ENCODE assay signal across 8 cellular contexts in genomic region chr5:141968914-141969608, GRCh38. TPM values are rescaled to one million over a fixed set of nuclear protein-coding genes. Genes with fewer than 3 reads are reported as not detected.
DNase-seq lines count a peak whose midpoint lies in the region; ATAC-seq and TF ChIP-seq lines count a peak whose summit lies in the region.

A gene with protein sequence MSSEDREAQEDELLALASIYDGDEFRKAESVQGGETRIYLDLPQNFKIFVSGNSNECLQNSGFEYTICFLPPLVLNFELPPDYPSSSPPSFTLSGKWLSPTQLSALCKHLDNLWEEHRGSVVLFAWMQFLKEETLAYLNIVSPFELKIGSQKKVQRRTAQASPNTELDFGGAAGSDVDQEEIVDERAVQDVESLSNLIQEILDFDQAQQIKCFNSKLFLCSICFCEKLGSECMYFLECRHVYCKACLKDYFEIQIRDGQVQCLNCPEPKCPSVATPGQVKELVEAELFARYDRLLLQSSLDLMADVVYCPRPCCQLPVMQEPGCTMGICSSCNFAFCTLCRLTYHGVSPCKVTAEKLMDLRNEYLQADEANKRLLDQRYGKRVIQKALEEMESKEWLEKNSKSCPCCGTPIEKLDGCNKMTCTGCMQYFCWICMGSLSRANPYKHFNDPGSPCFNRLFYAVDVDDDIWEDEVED (plus strand): TSS chr5:141969105. CDS start chr5:141973589, 4,484 bp downstream.

- H3K4me1 ChIP-seq in CD8-positive, alpha-beta T cell (ENCODE audit: insufficient read depth, low read length), result peaks cover 18% of the 10 kb centered on the region
- H3K4me1 ChIP-seq in ectodermal cell (ENCODE audit: control insufficient read depth, insufficient read depth, low read length), result peaks cover 3% of the 10 kb centered on the region

- TF ChIP-seq CTCF in CD8-positive, alpha-beta T cell (IDR thresholded peaks at IDR 0.05), result peak; percentile 98
- peak; percentile 99 for TF ChIP-seq CTCF in activated CD8-positive, alpha-beta T cell treated with anti-CD3 and anti-CD28 coated beads for 36 hours (IDR thresholded peaks at IDR 0.05)

- H3K4me3 ChIP-seq in CD8-positive, alpha-beta T cell (ENCODE audit: low read depth, low read length), result peak within 1 kb of the TSS; percentile 77
- H3K4me3 ChIP-seq in ectodermal cell (ENCODE audit: insufficient read depth, low read depth, low read length), result peak within 1 kb of the TSS; percentile 84

- peaks cover under 1% of the 10 kb centered on the region for H3K36me3 ChIP-seq in CD8-positive, alpha-beta T cell (ENCODE audit: insufficient read depth, low read length)
- peaks cover 7% of the 10 kb centered on the region for H3K36me3 ChIP-seq in ectodermal cell (ENCODE audit: control insufficient read depth, insufficient read depth, low read length)

- no peaks in the 10 kb centered on the region for H3K9me3 Mint-ChIP-seq in CD8-positive, alpha-beta T cell
- H3K9me3 Mint-ChIP-seq in activated CD8-positive, alpha-beta T cell treated with anti-CD3 and anti-CD28 coated beads for 36 hours, result no peaks in the 10 kb centered on the region

- H3K27me3 Mint-ChIP-seq in CD8-positive, alpha-beta T cell (ENCODE audit: low read depth), result no peaks in the 10 kb centered on the region
- H3K27me3 Mint-ChIP-seq in activated CD8-positive, alpha-beta T cell treated with anti-CD3 and anti-CD28 coated beads for 36 hours, result no peaks in the 10 kb centered on the region

- H3K36me3 Mint-ChIP-seq in CD8-positive, alpha-beta T cell, result peaks cover 17% of the 10 kb centered on the region
- H3K36me3 Mint-ChIP-seq in activated CD8-positive, alpha-beta T cell treated with anti-CD3 and anti-CD28 coated beads for 36 hours (ENCODE audit: low read depth), result peaks cover 12% of the 10 kb centered on the region

- peaks cover 27% of the 10 kb centered on the region for H3K4me1 Mint-ChIP-seq in CD8-positive, alpha-beta T cell (ENCODE audit: low read depth)
- H3K4me1 Mint-ChIP-seq in activated CD8-positive, alpha-beta T cell treated with anti-CD3 and anti-CD28 coated beads for 36 hours (ENCODE audit: low read depth), result peaks cover 33% of the 10 kb centered on the region

- CTCF ChIA-PET in CD8-positive, alpha-beta T cell (lab: Charles Lee), result interaction anchor here (0.6 to 5.2 kb wide), 31 partner anchors 9 to 1060 kb away, joined by 3 to 60 read pairs (median 4); partner anchors contain the start of genes DELE1, HDAC3 and RELL2
- CTCF ChIA-PET in activated CD8-positive, alpha-beta T cell treated with anti-CD3 and anti-CD28 coated beads for 36 hours (lab: Charles Lee), result interaction anchor here (0.7 to 6.4 kb wide), 46 partner anchors 10 to 405 kb away, joined by 3 to 126 read pairs (median 4); partner anchors contain the start of genes DELE1, DIAPH1, FCHSD1 and GNPDA1

- peak; percentile 94 for ATAC-seq in CD8-positive, alpha-beta T cell
- ATAC-seq in GM19395 (IDR thresholded peaks at IDR 0.05; ENCODE audit: unreplicated experiment), result peak; percentile 90
- ATAC-seq in HG03565 (IDR thresholded peaks at IDR 0.05; ENCODE audit: unreplicated experiment), result peak; percentile 88
- ATAC-seq in activated CD8-positive, alpha-beta T cell treated with anti-CD3 and anti-CD28 coated beads for 36 hours, result peak; percentile 96

- intact Hi-C loops in CD8-positive, alpha-beta T cell (cut with DNase I, micrococcal nuclease), result loop anchor here in 1 of 2 experiments (1.0 to 2.0 kb wide), 8 partner anchors 9 to 351 kb away; partner anchors contain the start of genes DIAPH1, FCHSD1, GNPDA1 and NDFIP1
- intact Hi-C loops in activated CD8-positive, alpha-beta T cell treated with anti-CD3 and anti-CD28 coated beads for 36 hours (cut with micrococcal nuclease), result no loop called here

- 1% methylated on average over 63 of the region's 63 CpGs for WGBS in ectodermal cell, 2 experiments

- peak within 1 kb of the TSS; percentile 99 for H3K27ac Mint-ChIP-seq in CD8-positive, alpha-beta T cell
- H3K27ac Mint-ChIP-seq in activated CD8-positive, alpha-beta T cell treated with anti-CD3 and anti-CD28 coated beads for 36 hours, result peak within 1 kb of the TSS; percentile 97

- no peaks in the 10 kb centered on the region for H3K9me3 ChIP-seq in CD8-positive, alpha-beta T cell (ENCODE audit: low read length)
- H3K9me3 ChIP-seq in ectodermal cell (ENCODE audit: control insufficient read depth, low read length), result no peaks in the 10 kb centered on the region

- DNase-seq in CD8-positive, alpha-beta T cell, result peak; percentile 86 to 96 (median 90)
- DNase-seq in NCI-H82 (lab: John Stamatoyannopoulos, UW) (peak; percentile 93), medulla oblongata (ENCODE audit: extremely low spot score) (peak; percentile 95)
- peak; percentile 97 for DNase-seq in activated CD8-positive, alpha-beta T cell treated with anti-CD3 and anti-CD28 coated beads for 36 hours
- DNase-seq in stimulated activated CD8-positive, alpha-beta memory T cell treated with anti-CD3 and anti-CD28 coated beads, Interleukin-12 subunit alpha, Interleukin-12 subunit beta, amount 100 ng/mL, for 1 hour (ENCODE audit: low read depth), result peak; percentile 83

- POLR2A ChIA-PET in CD8-positive, alpha-beta T cell (lab: Charles Lee), result interaction anchor here (0.6 to 2.7 kb wide), 28 partner anchors 9 to 923 kb away, joined by 3 to 38 read pairs (median 4); partner anchors contain the start of genes DELE1, DIAPH1, FCHSD1 and GNPDA1
- POLR2A ChIA-PET in activated CD8-positive, alpha-beta T cell treated with anti-CD3 and anti-CD28 coated beads for 36 hours (lab: Charles Lee), result interaction anchor here (0.7 to 2.7 kb wide), 17 partner anchors 8 to 331 kb away, joined by 3 to 19 read pairs (median 4); partner anchors contain the start of genes DELE1, NDFIP1, PCDH1 and PCDH12

- H3K27ac ChIP-seq in CD8-positive, alpha-beta T cell (ENCODE audit: low read depth, low read length), result peak within 1 kb of the TSS; percentile 80
- H3K27ac ChIP-seq in ectodermal cell (ENCODE audit: insufficient read depth, low read depth, low read length, poor library complexity, severe bottlenecking), result peak within 1 kb of the TSS; percentile 72

- H3K27me3 ChIP-seq in CD8-positive, alpha-beta T cell (ENCODE audit: insufficient read depth, low read length), result no peaks in the 10 kb centered on the region
- no peaks in the 10 kb centered on the region for H3K27me3 ChIP-seq in ectodermal cell (ENCODE audit: control insufficient read depth, insufficient read depth, low read length, poor library complexity, severe bottlenecking)

- H3K4me3 Mint-ChIP-seq in CD8-positive, alpha-beta T cell, result peak within 1 kb of the TSS; percentile 98
- peak within 1 kb of the TSS; percentile 85 for H3K4me3 Mint-ChIP-seq in activated CD8-positive, alpha-beta T cell treated with anti-CD3 and anti-CD28 coated beads for 36 hours

RNA-seq across cellular contexts. Expression of the gene that starts here (rescaled TPM):
- total RNA-seq in CD8-positive, alpha-beta T cell, result 10 to 100 TPM; 11.3 to 12.8 TPM
- 10 to 100 TPM; 34.1 to 35.0 TPM for total RNA-seq in activated CD8-positive, alpha-beta T cell treated with anti-CD3 and anti-CD28 coated beads for 36 hours
- 29.3 TPM for polyA plus RNA-seq in ectodermal cell (2013, experiment 1 of 4)
- 23.8 TPM for polyA plus RNA-seq in ectodermal cell (2013, experiment 2 of 4)
- polyA plus RNA-seq in ectodermal cell (2013, experiment 3 of 4), result 23.0 TPM
- 26.3 TPM for polyA plus RNA-seq in ectodermal cell (2013, experiment 4 of 4)

Comparison
In these comparisons a context has a peak if more than half of its experiments do, and no peak if none do; other contexts are left out.
1. Peak in every context shown above with its lines: DNase-seq, ATAC-seq, H3K4me3 ChIP-seq and H3K27ac ChIP-seq.